ENCODE assay signal across 1 cellular context in genomic region chr10:84522612-84523462, GRCh38.
TF ChIP-seq lines count a peak whose summit lies in the region.

No MANE protein-coding gene starts in this region.

TF ChIP-seq in GM23338, 12 proteins besides CTCF, POLR2A, EP300 and RAD21:
- TF ChIP-seq ZNF462 (CRISPR knock-in tag; IDR thresholded peaks at IDR 0.05) (no peak), JUNB (IDR thresholded peaks at IDR 0.05; ENCODE audit: unreplicated experiment) (no peak), ZNF114 (CRISPR knock-in tag; IDR thresholded peaks at IDR 0.05) (no peak), NANOG (IDR thresholded peaks at IDR 0.05; ENCODE audit: borderline replicate concordance) (no peak), REST (IDR thresholded peaks at IDR 0.05; ENCODE audit: unreplicated experiment) (no peak), EZH2 (IDR thresholded peaks at IDR 0.05; ENCODE audit: low read depth, unreplicated experiment) (no peak), ETS1 (IDR thresholded peaks at IDR 0.05) (no peak), STAT1 (IDR thresholded peaks at IDR 0.05; ENCODE audit: unreplicated experiment) (no peak), ZNF331 (CRISPR knock-in tag; IDR thresholded peaks at IDR 0.05; ENCODE audit: low read depth) (no peak), POLR2AphosphoS5 (IDR thresholded peaks at IDR 0.05; ENCODE audit: low read depth) (no peak), CREB1 (CRISPR knock-in tag; IDR thresholded peaks at IDR 0.05; ENCODE audit: low read depth) (no peak)
